ENCODE assay signal across 11 cellular contexts in genomic region chr13:30373727-30374126, GRCh38. TPM values are rescaled to one million over a fixed set of nuclear protein-coding genes. Genes with fewer than 3 reads are reported as not detected.
DNase-seq lines count a peak whose midpoint lies in the region; ATAC-seq and TF ChIP-seq lines count a peak whose summit lies in the region.
"Had no signal": no experiment of that assay in that cellular context is flagged by ENCODE, and none has a peak within 500 bp of the region (broad histone marks: within the 10 kb centered on the region; RNA-seq: fewer than 3 reads in every experiment).

No MANE protein-coding gene starts in this region.

- no peaks in the 10 kb centered on the region for H3K36me3 ChIP-seq in HAP-1 (replicated peaks)

- H3K27me3 Mint-ChIP-seq in CD4-positive, alpha-beta T cell = no peaks in the 10 kb centered on the region
- no peaks in the 10 kb centered on the region for H3K27me3 Mint-ChIP-seq in T-helper 1 cell treated with Interleukin-12 subunit alpha and Interleukin-12 subunit beta and Interleukin-4 antibody, amounts not matched to agents 30 μg/mL and 1 μg/mL, for 36 hours (ENCODE audit: low read depth)

- intact Hi-C loops in CD4-positive, alpha-beta T cell (cut with DNase I, micrococcal nuclease) = loop anchor here in 1 of 2 experiments (2.0 to 10.0 kb wide), 4 partner anchors 201 to 369 kb away; partner anchors contain the start of gene USPL1

- POLR2A ChIA-PET in CD4-positive, alpha-beta T cell (lab: Charles Lee) = interaction anchor here (0.9 to 7.0 kb wide), 13 partner anchors 10 to 243 kb away, joined by 3 to 254 read pairs (median 11); partner anchors contain the start of genes HMGB1, KATNAL1 and USPL1

- no peaks in the 10 kb centered on the region for H3K9me3 Mint-ChIP-seq in CD4-positive, alpha-beta T cell
- H3K9me3 Mint-ChIP-seq in T-helper 1 cell treated with Interleukin-12 subunit alpha and Interleukin-12 subunit beta and Interleukin-4 antibody, amounts not matched to agents 30 μg/mL and 1 μg/mL, for 36 hours = no peaks in the 10 kb centered on the region

- H3K4me1 Mint-ChIP-seq in CD4-positive, alpha-beta T cell (ENCODE audit: low read depth) = peaks cover 97% of the 10 kb centered on the region
- peaks cover 85% of the 10 kb centered on the region for H3K4me1 Mint-ChIP-seq in T-helper 1 cell treated with Interleukin-12 subunit alpha and Interleukin-12 subunit beta and Interleukin-4 antibody, amounts not matched to agents 30 μg/mL and 1 μg/mL, for 36 hours (ENCODE audit: low read depth)

- no peak for ATAC-seq in CD4-positive, alpha-beta T cell (ENCODE audit: poor library complexity)
- ATAC-seq in GM19463 (IDR thresholded peaks at IDR 0.05; ENCODE audit: unreplicated experiment) = peak; percentile 22

- no peak for TF ChIP-seq CTCF in CD4-positive, alpha-beta T cell (IDR thresholded peaks at IDR 0.05)

- H3K4me1 ChIP-seq in HAP-1 = no peaks in the 10 kb centered on the region

- peak overlapping the region; percentile 93 for H3K27ac Mint-ChIP-seq in CD4-positive, alpha-beta T cell
- H3K27ac Mint-ChIP-seq in T-helper 1 cell treated with Interleukin-12 subunit alpha and Interleukin-12 subunit beta and Interleukin-4 antibody, amounts not matched to agents 30 μg/mL and 1 μg/mL, for 36 hours = peak overlapping the region; percentile 95

- CTCF ChIA-PET in CD4-positive, alpha-beta T cell (lab: Charles Lee) = interaction anchor here (1.1 to 5.1 kb wide), 9 partner anchors 16 to 90 kb away, joined by 3 to 51 read pairs (median 4); partner anchors contain the start of gene KATNAL1

- H3K27me3 ChIP-seq in CD4-positive, alpha-beta T cell (ENCODE audit: control insufficient read depth, insufficient read depth, low read length) = no peaks in the 10 kb centered on the region
- H3K27me3 ChIP-seq in HAP-1 (ENCODE audit: low read depth) = 0 out of 2 replicates have a peak, but pooled peaks cover 2% of the 10 kb centered on the region

- DNase-seq in CD4-positive, alpha-beta T cell = peak in 2 of 10 experiments; percentile 19 to 20
- DNase-seq in germinal center (ENCODE audit: low spot score) (peak; percentile 32), erythroblast (lab: John Stamatoyannopoulos, UW) (no peak), HAP-1 (ENCODE audit: low spot score in 2 of 2) (no peak), AG20443 (ENCODE audit: low spot score) (no peak), SHP77 treated with DMSO at 0.1 percent for 48 hours (lab: John Stamatoyannopoulos, UW) (no peak)
- DNase-seq: COR-L47 had no signal

- H3K27ac ChIP-seq in CD4-positive, alpha-beta T cell (ENCODE audit: low read depth, low read length) = peak overlapping the region; percentile 69
- H3K27ac ChIP-seq: KMS-11, RWPE1 had no signal

- no peaks in the 10 kb centered on the region for H3K9me3 ChIP-seq in CD4-positive, alpha-beta T cell (ENCODE audit: control insufficient read depth, low read length)
- no peaks in the 10 kb centered on the region for H3K9me3 ChIP-seq in HAP-1

- H3K36me3 Mint-ChIP-seq in CD4-positive, alpha-beta T cell (ENCODE audit: low read depth) = peaks cover 25% of the 10 kb centered on the region
- peaks cover 29% of the 10 kb centered on the region for H3K36me3 Mint-ChIP-seq in T-helper 1 cell treated with Interleukin-12 subunit alpha and Interleukin-12 subunit beta and Interleukin-4 antibody, amounts not matched to agents 30 μg/mL and 1 μg/mL, for 36 hours (ENCODE audit: low read depth)

- H3K4me3 Mint-ChIP-seq in CD4-positive, alpha-beta T cell = peak overlapping the region; percentile 84
- peak overlapping the region; percentile 87 for H3K4me3 Mint-ChIP-seq in T-helper 1 cell treated with Interleukin-12 subunit alpha and Interleukin-12 subunit beta and Interleukin-4 antibody, amounts not matched to agents 30 μg/mL and 1 μg/mL, for 36 hours

- no peak overlapping the region for H3K4me3 ChIP-seq in HAP-1

- TF ChIP-seq POLR2A in erythroblast (IDR thresholded peaks at IDR 0.05; ENCODE audit: low read length) = no peak

- in situ Hi-C loops in HAP-1 (cut with MboI; ENCODE audit: low sequenced_read_pairs) = no loop called here

RNA-seq across cellular contexts. Expression of gene UBE2L5, which starts 48.6 kb away (rescaled TPM):
- total RNA-seq in CD4-positive, alpha-beta T cell = under 1 TPM in 1 of 2 experiments, not detected in 1; 0.11 TPM
